In genomic region chr15:71465109-71465508, GRCh38 we compare ENCODE assay signal across 33 cellular contexts.
A peak's percentile ranks its signal among the peaks of the same experiment; 100 is the strongest.
DNase-seq lines count a peak whose midpoint lies in the region; ATAC-seq and TF ChIP-seq lines count a peak whose summit lies in the region.
"Had no signal": no experiment of that assay in that cellular context is flagged by ENCODE, and none has a peak within 500 bp of the region (broad histone marks: within the 10 kb centered on the region; RNA-seq: fewer than 3 reads in every experiment).

No MANE protein-coding gene starts in this region.

- peaks cover 14% of the 10 kb centered on the region for H3K27me3 Mint-ChIP-seq in activated CD8-positive, alpha-beta memory T cell treated with anti-CD3 and anti-CD28 coated beads, Interleukin-2, amount 10 ng/mL, durations not matched to agents 7 days and 5 days

- H3K9me3 Mint-ChIP-seq in activated CD8-positive, alpha-beta memory T cell treated with anti-CD3 and anti-CD28 coated beads, Interleukin-2, amount 10 ng/mL, durations not matched to agents 7 days and 5 days (ENCODE audit: low read depth), result no peaks in the 10 kb centered on the region
- H3K9me3 Mint-ChIP-seq: activated CD4-positive, alpha-beta memory T cell treated with anti-CD3 and anti-CD28 coated beads, Interleukin-2, amount 10 ng/mL, durations not matched to agents 7 days and 5 days; activated naive CD4-positive, alpha-beta T cell treated with anti-CD3 and anti-CD28 coated beads for 36 hours; CD8-positive, alpha-beta memory T cell had no signal

- CTCF ChIA-PET in activated CD8-positive, alpha-beta memory T cell treated with anti-CD3 and anti-CD28 coated beads, Interleukin-2, amount 10 ng/mL, durations not matched to agents 7 days and 5 days (lab: Charles Lee), result no interaction called here

- no peak overlapping the region for H3K4me3 Mint-ChIP-seq in activated CD8-positive, alpha-beta memory T cell treated with anti-CD3 and anti-CD28 coated beads, Interleukin-2, amount 10 ng/mL, durations not matched to agents 7 days and 5 days
- H3K4me3 Mint-ChIP-seq: activated CD4-positive, alpha-beta memory T cell treated with anti-CD3 and anti-CD28 coated beads, Interleukin-2, amount 10 ng/mL, durations not matched to agents 7 days and 5 days; activated naive CD4-positive, alpha-beta T cell treated with anti-CD3 and anti-CD28 coated beads for 36 hours; B cell; CD8-positive, alpha-beta memory T cell; immature natural killer cell; naive thymus-derived CD8-positive, alpha-beta T cell; T-helper 17 cell had no signal

- no peak for TF ChIP-seq CTCF in coronary artery (IDR thresholded peaks at IDR 0.05)

- H3K4me3 ChIP-seq in coronary artery, result no peak overlapping the region
- H3K4me3 ChIP-seq: A549, body of pancreas, GM12878, prostate gland, sigmoid colon, tibial artery, vagina had no signal

- H3K27ac ChIP-seq in caudate nucleus (ENCODE audit: low read depth, low read length) (peak overlapping the region; percentile 86), coronary artery (no peak overlapping the region)
- H3K27ac ChIP-seq: A549, body of pancreas, prostate gland, sigmoid colon, tibial artery, vagina had no signal

- intact Hi-C loops in Right ventricle myocardium superior (cut with DNase I), result no loop called here
- intact Hi-C loops in cardiac septum (cut with DNase I), result no loop called here
- intact Hi-C loops in left colon (cut with DNase I, micrococcal nuclease), result no loop called here

- ATAC-seq in Right ventricle myocardium superior (ENCODE audit: poor library complexity), result peak; percentile 59
- peak; percentile 49 for ATAC-seq in left colon
- ATAC-seq in activated CD8-positive, alpha-beta memory T cell treated with anti-CD3 and anti-CD28 coated beads, Interleukin-2, amount 10 ng/mL, durations not matched to agents 7 days and 5 days, result no peak
- no peak for ATAC-seq in HG03432 (IDR thresholded peaks at IDR 0.05; ENCODE audit: unreplicated experiment)
- ATAC-seq: A549; body of pancreas; GM12878; HepG2; left ventricle myocardium superior; naive thymus-derived CD8-positive, alpha-beta T cell; T-helper 17 cell had no signal

- no peaks in the 10 kb centered on the region for H3K36me3 Mint-ChIP-seq in activated CD8-positive, alpha-beta memory T cell treated with anti-CD3 and anti-CD28 coated beads, Interleukin-2, amount 10 ng/mL, durations not matched to agents 7 days and 5 days
- H3K36me3 Mint-ChIP-seq: CD8-positive, alpha-beta memory T cell; immature natural killer cell; naive thymus-derived CD8-positive, alpha-beta T cell had no signal

- DNase-seq in Right ventricle myocardium superior (no peak), cardiac septum (ENCODE audit: low spot score) (no peak), caudate nucleus (lab: John Stamatoyannopoulos, UW) (peak in 8 of 61 donors; percentile 9 to 59 (median 24)), left colon (no peak), GF-D8 (lab: John Stamatoyannopoulos, UW) (no peak), coronary artery (ENCODE audit: low spot score) (no peak)
- DNase-seq in activated CD8-positive, alpha-beta memory T cell treated with anti-CD3 and anti-CD28 coated beads, Interleukin-2, amount 10 ng/mL, durations not matched to agents 7 days and 5 days, result no peak
- DNase-seq: activated CD4-positive, alpha-beta memory T cell treated with anti-CD3 and anti-CD28 coated beads, Interleukin-2, amount 10 ng/mL, durations not matched to agents 7 days and 5 days; activated CD4-positive, alpha-beta T cell treated with anti-CD3 and anti-CD28 coated beads for 1 hour; activated naive CD4-positive, alpha-beta T cell treated with anti-CD3 and anti-CD28 coated beads for 36 hours; body of pancreas; CD8-positive, alpha-beta memory T cell; cerebellar nuclear complex; EL; immature natural killer cell; left ventricle myocardium superior; naive thymus-derived CD8-positive, alpha-beta T cell; NCI-H1436; NCI-H2081; NCI-H226; NCI-H748 treated with DMSO at 0.1 percent for 48 hours; RPMI8226; sigmoid colon; stimulated activated CD4-positive, alpha-beta T cell treated with anti-CD3 and anti-CD28 coated beads, Interleukin-4, amount 100 ng/mL, for 24 hours; T-helper 17 cell; tibial artery had no signal

- H3K4me1 Mint-ChIP-seq in activated CD8-positive, alpha-beta memory T cell treated with anti-CD3 and anti-CD28 coated beads, Interleukin-2, amount 10 ng/mL, durations not matched to agents 7 days and 5 days, result no peaks in the 10 kb centered on the region
- H3K4me1 Mint-ChIP-seq: activated CD4-positive, alpha-beta memory T cell treated with anti-CD3 and anti-CD28 coated beads, Interleukin-2, amount 10 ng/mL, durations not matched to agents 7 days and 5 days; B cell; CD8-positive, alpha-beta memory T cell; immature natural killer cell; naive thymus-derived CD8-positive, alpha-beta T cell; T-helper 17 cell had no signal

- no peak overlapping the region for H3K27ac Mint-ChIP-seq in activated CD8-positive, alpha-beta memory T cell treated with anti-CD3 and anti-CD28 coated beads, Interleukin-2, amount 10 ng/mL, durations not matched to agents 7 days and 5 days
- H3K27ac Mint-ChIP-seq: activated CD4-positive, alpha-beta memory T cell treated with anti-CD3 and anti-CD28 coated beads, Interleukin-2, amount 10 ng/mL, durations not matched to agents 7 days and 5 days; activated naive CD4-positive, alpha-beta T cell treated with anti-CD3 and anti-CD28 coated beads for 36 hours; B cell; CD8-positive, alpha-beta memory T cell; immature natural killer cell; naive thymus-derived CD8-positive, alpha-beta T cell; T-helper 17 cell had no signal

Comparison
In these comparisons a context has a peak if more than half of its experiments do, and no peak if none do; other contexts are left out.
1. ATAC-seq: peak in Right ventricle myocardium superior (single experiment) and left colon (single experiment); none in activated CD8-positive, alpha-beta memory T cell treated with anti-CD3 and anti-CD28 coated beads, Interleukin-2, amount 10 ng/mL, durations not matched to agents 7 days and 5 days (single experiment) and HG03432 (single experiment).